ENCODE assay signal across 27 cellular contexts in genomic region chr17:8386841-8387240, GRCh38. TPM values are rescaled to one million over a fixed set of nuclear protein-coding genes. Genes with fewer than 3 reads are reported as not detected.
DNase-seq lines count a peak whose midpoint lies in the region; ATAC-seq and TF ChIP-seq lines count a peak whose summit lies in the region.
"Had no signal": no experiment of that assay in that cellular context is flagged by ENCODE, and none has a peak within 500 bp of the region (broad histone marks: within the 10 kb centered on the region; RNA-seq: fewer than 3 reads in every experiment).

No MANE protein-coding gene starts in this region.

- H3K27me3 Mint-ChIP-seq in Caco-2 (ENCODE audit: insufficient read depth, unreplicated experiment): no peaks in the 10 kb centered on the region
- no peaks in the 10 kb centered on the region for H3K27me3 Mint-ChIP-seq in activated T-helper 2 cell treated with anti-CD3 and anti-CD28 coated beads, Interferon-gamma antibody, Interleukin-2, Interleukin-4, amounts not matched to agents 10 μg/mL and 5 μg/mL and 100 μg/mL, durations not matched to agents 14 hours and 24 hours and 36 hours (ENCODE audit: low read depth)
- H3K27me3 Mint-ChIP-seq in natural killer cell treated with Interleukin-12 subunit alpha and Interleukin-12 subunit beta and Interleukin-15 and Interleukin-18, amount 100 ng/mL, for 72 hours: no peaks in the 10 kb centered on the region
- H3K27me3 Mint-ChIP-seq: activated B cell treated with CpG ODN at 0.5 μM for 24 hours; activated T-cell treated with anti-CD3 and anti-CD28 coated beads, Interleukin-2, amount 50 U/mL, for 24 hours had no signal

- H3K9me3 Mint-ChIP-seq in Caco-2 (ENCODE audit: unreplicated experiment): no peaks in the 10 kb centered on the region
- no peaks in the 10 kb centered on the region for H3K9me3 Mint-ChIP-seq in activated T-helper 2 cell treated with anti-CD3 and anti-CD28 coated beads, Interferon-gamma antibody, Interleukin-2, Interleukin-4, amounts not matched to agents 10 μg/mL and 5 μg/mL and 100 μg/mL, durations not matched to agents 14 hours and 24 hours and 36 hours
- no peaks in the 10 kb centered on the region for H3K9me3 Mint-ChIP-seq in natural killer cell treated with Interleukin-12 subunit alpha and Interleukin-12 subunit beta and Interleukin-15 and Interleukin-18, amount 100 ng/mL, for 72 hours
- H3K9me3 Mint-ChIP-seq: activated B cell treated with CpG ODN at 0.5 μM for 24 hours; activated T-cell treated with anti-CD3 and anti-CD28 coated beads, Interleukin-2, amount 50 U/mL, for 24 hours; CD8-positive, alpha-beta memory T cell had no signal

- no peaks in the 10 kb centered on the region for H3K4me1 Mint-ChIP-seq in Caco-2 (ENCODE audit: low read depth, unreplicated experiment)
- peaks cover 10% of the 10 kb centered on the region for H3K4me1 Mint-ChIP-seq in activated T-helper 2 cell treated with anti-CD3 and anti-CD28 coated beads, Interferon-gamma antibody, Interleukin-2, Interleukin-4, amounts not matched to agents 10 μg/mL and 5 μg/mL and 100 μg/mL, durations not matched to agents 14 hours and 24 hours and 36 hours (ENCODE audit: low read depth)
- peaks cover 48 to 49% of the 10 kb centered on the region in 2 donors for H3K4me1 Mint-ChIP-seq in natural killer cell treated with Interleukin-12 subunit alpha and Interleukin-12 subunit beta and Interleukin-15 and Interleukin-18, amount 100 ng/mL, for 72 hours (ENCODE audit: low read depth in 2 of 2)

- intact Hi-C loops in Caco-2 (cut with micrococcal nuclease; ENCODE audit: unreplicated experiment): no loop called here
- intact Hi-C loops in activated T-helper 2 cell treated with anti-CD3 and anti-CD28 coated beads, Interferon-gamma antibody, Interleukin-2, Interleukin-4, amounts not matched to agents 10 μg/mL and 5 μg/mL and 100 μg/mL, durations not matched to agents 14 hours and 24 hours and 36 hours (cut with micrococcal nuclease): loop anchor here (10.0 kb wide), 1 partner anchor 162 kb away; no protein-coding TSS in a partner anchor

- no peak for TF ChIP-seq CTCF in Caco-2 (IDR thresholded peaks at IDR 0.05; ENCODE audit: insufficient read depth in 1 of 2, low read depth in 1 of 2, low read length in 1 of 2, severe bottlenecking in 1 of 2, unreplicated experiment in 1 of 2)
- no peak for TF ChIP-seq CTCF in GM10266 (IDR thresholded peaks at IDR 0.05; ENCODE audit: control insufficient read depth, insufficient read depth, low read depth, missing control alignments)

- H3K9me3 ChIP-seq in Caco-2 (no peaks in the 10 kb centered on the region), MG63 (no peaks in the 10 kb centered on the region)
- H3K9me3 ChIP-seq: left lung, thyroid gland had no signal

- no peaks in the 10 kb centered on the region for H3K27me3 ChIP-seq in Caco-2 (replicated peaks; ENCODE audit: control insufficient read depth, insufficient read depth, low read length)
- no peaks in the 10 kb centered on the region for H3K27me3 ChIP-seq in MG63
- H3K27me3 ChIP-seq: foreskin keratinocyte, left lung, thyroid gland had no signal

- ATAC-seq in natural killer cell treated with Interleukin-12 subunit alpha and Interleukin-12 subunit beta and Interleukin-15 and Interleukin-18, amount 100 ng/mL, for 72 hours: no peak
- ATAC-seq in HG02678 (IDR thresholded peaks at IDR 0.05; ENCODE audit: unreplicated experiment): no peak
- ATAC-seq: foreskin keratinocyte, GM12878, left lung, PC-3 had no signal

- H3K4me3 ChIP-seq in Caco-2 (ENCODE audit: low read depth, low read length) (no peak overlapping the region), MG63 (no peak overlapping the region)
- peak overlapping the region; percentile 39 for H3K4me3 ChIP-seq in Jurkat, Clone E6-1 (ENCODE audit: low read length)
- H3K4me3 ChIP-seq: GM12878, left lung, smooth muscle cell, thyroid gland had no signal

- DNase-seq in Caco-2 (no peak), GM10266 (ENCODE audit: extremely low spot score) (no peak), MG63 (no peak), NCI-H1092 treated with DMSO at 0.1 percent for 48 hours (lab: John Stamatoyannopoulos, UW) (no peak)
- DNase-seq in Jurkat, Clone E6-1 (ENCODE audit: low read depth, low spot score): peak; percentile 90
- no peak for DNase-seq in activated T-helper 2 cell treated with anti-CD3 and anti-CD28 coated beads, Interferon-gamma antibody, Interleukin-2, Interleukin-4, amounts not matched to agents 10 μg/mL and 5 μg/mL and 100 μg/mL, durations not matched to agents 14 hours and 24 hours and 36 hours (ENCODE audit: low spot score)
- no peak for DNase-seq in natural killer cell treated with Interleukin-12 subunit alpha and Interleukin-12 subunit beta and Interleukin-15 and Interleukin-18, amount 100 ng/mL, for 72 hours (ENCODE audit: low spot score)
- DNase-seq: activated B cell treated with CpG ODN at 0.5 μM for 24 hours; activated naive CD4-positive, alpha-beta T cell treated with anti-CD3 and anti-CD28 coated beads, Interleukin-2, amount 50 U/mL, for 16 hours; activated T-cell treated with anti-CD3 and anti-CD28 coated beads, Interleukin-2, amount 50 U/mL, for 24 hours; CD8-positive, alpha-beta memory T cell; DMS53; foreskin keratinocyte; left lung; NCI-H1092; NCI-H2029 treated with DMSO at 0.1 percent for 48 hours; NCI-H226; PC-3; SHP77 treated with DMSO at 0.1 percent for 48 hours; stimulated activated naive CD4-positive, alpha-beta T cell; thyroid gland had no signal

- CTCF ChIA-PET in Caco-2 (lab: Charles Lee): no interaction called here

- no peak overlapping the region for H3K4me3 Mint-ChIP-seq in Caco-2 (ENCODE audit: unreplicated experiment)
- peak overlapping the region; percentile 20 for H3K4me3 Mint-ChIP-seq in activated T-helper 2 cell treated with anti-CD3 and anti-CD28 coated beads, Interferon-gamma antibody, Interleukin-2, Interleukin-4, amounts not matched to agents 10 μg/mL and 5 μg/mL and 100 μg/mL, durations not matched to agents 14 hours and 24 hours and 36 hours (ENCODE audit: low read depth)
- H3K4me3 Mint-ChIP-seq in natural killer cell treated with Interleukin-12 subunit alpha and Interleukin-12 subunit beta and Interleukin-15 and Interleukin-18, amount 100 ng/mL, for 72 hours: peak overlapping the region; percentile 49
- H3K4me3 Mint-ChIP-seq: activated B cell treated with CpG ODN at 0.5 μM for 24 hours; activated T-cell treated with anti-CD3 and anti-CD28 coated beads, Interleukin-2, amount 50 U/mL, for 24 hours had no signal

- peaks cover 12% of the 10 kb centered on the region for H3K36me3 Mint-ChIP-seq in Caco-2 (ENCODE audit: insufficient read depth, unreplicated experiment)
- peaks cover 13% of the 10 kb centered on the region for H3K36me3 Mint-ChIP-seq in activated T-helper 2 cell treated with anti-CD3 and anti-CD28 coated beads, Interferon-gamma antibody, Interleukin-2, Interleukin-4, amounts not matched to agents 10 μg/mL and 5 μg/mL and 100 μg/mL, durations not matched to agents 14 hours and 24 hours and 36 hours (ENCODE audit: low read depth)
- peaks cover 15% of the 10 kb centered on the region for H3K36me3 Mint-ChIP-seq in natural killer cell treated with Interleukin-12 subunit alpha and Interleukin-12 subunit beta and Interleukin-15 and Interleukin-18, amount 100 ng/mL, for 72 hours

- POLR2A ChIA-PET in Caco-2 (lab: Charles Lee): no interaction called here

- no TSS peak for BruUV-seq in Caco-2 (replicated peaks; lab: Mats Ljungman, UMichigan)

- H3K4me1 ChIP-seq in Caco-2: peaks cover 12% of the 10 kb centered on the region

- H3K36me3 ChIP-seq in Caco-2 (ENCODE audit: control insufficient read depth, insufficient read depth, low read length): no peaks in the 10 kb centered on the region
- peaks cover 9% of the 10 kb centered on the region for H3K36me3 ChIP-seq in MG63
- H3K36me3 ChIP-seq: thyroid gland had no signal

- peak overlapping the region; percentile 48 for H3K27ac Mint-ChIP-seq in Caco-2 (ENCODE audit: unreplicated experiment)
- H3K27ac Mint-ChIP-seq in activated T-helper 2 cell treated with anti-CD3 and anti-CD28 coated beads, Interferon-gamma antibody, Interleukin-2, Interleukin-4, amounts not matched to agents 10 μg/mL and 5 μg/mL and 100 μg/mL, durations not matched to agents 14 hours and 24 hours and 36 hours: no peak overlapping the region
- H3K27ac Mint-ChIP-seq in natural killer cell treated with Interleukin-12 subunit alpha and Interleukin-12 subunit beta and Interleukin-15 and Interleukin-18, amount 100 ng/mL, for 72 hours: no peak overlapping the region
- H3K27ac Mint-ChIP-seq: activated B cell treated with CpG ODN at 0.5 μM for 24 hours; activated T-cell treated with anti-CD3 and anti-CD28 coated beads, Interleukin-2, amount 50 U/mL, for 24 hours had no signal

RNA-seq across cellular contexts. Expression of gene RPL26, which starts 3.8 kb away (rescaled TPM):
- total RNA-seq in Caco-2 (2022): 998 and 999 TPM in 2 replicates
- 4,425 TPM for polyA plus RNA-seq in Jurkat, Clone E6-1 (2012; ENCODE audit: insufficient read depth, insufficient read length)
- total RNA-seq in activated T-helper 2 cell treated with anti-CD3 and anti-CD28 coated beads, Interferon-gamma antibody, Interleukin-2, Interleukin-4, amounts not matched to agents 10 μg/mL and 5 μg/mL and 100 μg/mL, durations not matched to agents 14 hours and 24 hours and 36 hours: 2,352 and 2,379 TPM in 2 replicates
- total RNA-seq in natural killer cell treated with Interleukin-12 subunit alpha and Interleukin-12 subunit beta and Interleukin-15 and Interleukin-18, amount 100 ng/mL, for 72 hours: 1,000 to 10,000 TPM in 1 of 2 donors, 100 to 1,000 TPM in 1; 884 to 1,221 TPM
- 5,040 and 8,050 TPM in 2 replicates for total RNA-seq in MG63 (2014; rRNA removed; shearing (Covaris generic); ENCODE audit: low replicate concordance)

RNA-seq across cellular contexts. Expression of gene RNF222, which starts 10.8 kb away (rescaled TPM):
- not detected in 2 replicates for total RNA-seq in Caco-2 (2022)
- not detected for polyA plus RNA-seq in Jurkat, Clone E6-1 (2012; ENCODE audit: insufficient read depth, insufficient read length)
- total RNA-seq in activated T-helper 2 cell treated with anti-CD3 and anti-CD28 coated beads, Interferon-gamma antibody, Interleukin-2, Interleukin-4, amounts not matched to agents 10 μg/mL and 5 μg/mL and 100 μg/mL, durations not matched to agents 14 hours and 24 hours and 36 hours: not detected in 2 replicates
- not detected for total RNA-seq in natural killer cell treated with Interleukin-12 subunit alpha and Interleukin-12 subunit beta and Interleukin-15 and Interleukin-18, amount 100 ng/mL, for 72 hours
- not detected in 2 replicates for total RNA-seq in MG63 (2014; rRNA removed; shearing (Covaris generic); ENCODE audit: low replicate concordance)
- total RNA-seq: activated B cell treated with CpG ODN at 0.5 μM for 24 hours; CD8-positive, alpha-beta memory T cell; cerebellum; GM12878; HT-29; left lung; LHCN-M2; thyroid gland had no signal
- polyA plus RNA-seq: GM12878 had no signal

RNA-seq across cellular contexts. Expression of gene ODF4, which starts 47.2 kb away (rescaled TPM):
- not detected in 2 replicates for total RNA-seq in Caco-2 (2022)
- polyA plus RNA-seq in Jurkat, Clone E6-1 (2012; ENCODE audit: insufficient read depth, insufficient read length): not detected
- total RNA-seq in activated T-helper 2 cell treated with anti-CD3 and anti-CD28 coated beads, Interferon-gamma antibody, Interleukin-2, Interleukin-4, amounts not matched to agents 10 μg/mL and 5 μg/mL and 100 μg/mL, durations not matched to agents 14 hours and 24 hours and 36 hours: not detected in 2 replicates
- not detected for total RNA-seq in natural killer cell treated with Interleukin-12 subunit alpha and Interleukin-12 subunit beta and Interleukin-15 and Interleukin-18, amount 100 ng/mL, for 72 hours
- total RNA-seq in MG63 (2014; rRNA removed; shearing (Covaris generic); ENCODE audit: low replicate concordance): not detected in 2 replicates
- total RNA-seq: activated B cell treated with CpG ODN at 0.5 μM for 24 hours; CD8-positive, alpha-beta memory T cell; cerebellum; foreskin keratinocyte; GM12878; HT-29; left lung; LHCN-M2; PC-3; smooth muscle cell; thyroid gland had no signal
- polyA plus RNA-seq: CD8-positive, alpha-beta memory T cell; foreskin keratinocyte; GM12878; smooth muscle cell had no signal

RNA-seq across cellular contexts. Expression of gene NDEL1, which starts 48.8 kb away (rescaled TPM):
- total RNA-seq in Caco-2 (2022): 32.2 and 32.3 TPM in 2 replicates
- 40.9 TPM for polyA plus RNA-seq in Jurkat, Clone E6-1 (2012; ENCODE audit: insufficient read depth, insufficient read length)
- total RNA-seq in activated T-helper 2 cell treated with anti-CD3 and anti-CD28 coated beads, Interferon-gamma antibody, Interleukin-2, Interleukin-4, amounts not matched to agents 10 μg/mL and 5 μg/mL and 100 μg/mL, durations not matched to agents 14 hours and 24 hours and 36 hours: 66.6 and 66.9 TPM in 2 replicates
- 100 to 1,000 TPM in 1 of 2 donors, 10 to 100 TPM in 1; 94.9 to 101 TPM for total RNA-seq in natural killer cell treated with Interleukin-12 subunit alpha and Interleukin-12 subunit beta and Interleukin-15 and Interleukin-18, amount 100 ng/mL, for 72 hours
- total RNA-seq in MG63 (2014; rRNA removed; shearing (Covaris generic); ENCODE audit: low replicate concordance): 41.8 and 125 TPM in 2 replicates
